In the genomic region with DNA sequence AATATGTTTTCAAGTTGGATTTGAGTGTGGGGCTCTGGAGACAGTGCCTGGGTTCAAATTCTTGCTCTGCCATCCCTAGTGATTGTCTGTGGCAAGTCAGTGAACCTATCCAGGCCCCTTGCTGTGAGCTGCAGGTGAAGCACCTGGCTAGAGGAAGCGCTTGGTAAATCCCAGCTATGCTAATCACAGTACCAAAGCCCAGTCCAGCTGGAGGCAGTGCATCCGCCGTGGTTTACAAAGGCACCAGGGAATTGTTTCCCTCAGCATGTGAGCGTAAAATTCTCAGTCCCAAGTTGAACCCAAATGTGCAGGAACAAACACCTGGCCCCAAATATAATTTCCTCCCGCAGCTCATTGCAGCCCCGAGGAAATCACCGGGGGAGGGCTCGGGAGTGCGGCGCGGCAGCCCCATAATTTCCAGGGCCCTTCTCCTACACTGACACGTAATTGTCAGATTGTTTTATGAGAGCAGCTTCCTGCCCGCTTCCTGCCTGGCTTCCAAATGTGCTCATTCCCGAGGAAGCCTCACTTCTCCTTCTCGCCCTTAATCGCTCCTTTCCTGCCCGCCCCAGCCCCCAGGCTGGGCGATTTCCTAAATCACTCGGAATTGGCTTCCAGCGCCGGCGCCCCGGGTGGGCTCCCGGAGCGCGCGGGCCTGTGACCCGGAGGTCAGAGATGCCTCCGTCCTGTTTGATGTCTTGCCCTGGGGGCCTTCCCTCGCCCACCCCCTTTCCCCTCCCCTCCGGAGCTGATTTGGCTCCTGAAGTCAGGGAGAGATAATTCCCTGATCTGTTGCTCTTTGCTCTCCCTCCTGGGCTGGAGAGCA, we compare ENCODE assay signal across 9 cellular contexts.
DNase-seq lines count a peak whose midpoint lies in the region; ATAC-seq and TF ChIP-seq lines count a peak whose summit lies in the region.
"Had no signal": no experiment of that assay in that cellular context is flagged by ENCODE, and none has a peak within 500 bp of the region (broad histone marks: within the 10 kb centered on the region; RNA-seq: fewer than 3 reads in every experiment).

No MANE protein-coding gene starts in this region.

- no peaks in the 10 kb centered on the region for H3K79me2 ChIP-seq in mammary epithelial cell (ENCODE audit: insufficient read depth, low read length)

- no peak overlapping the region for H3K27ac ChIP-seq in mammary epithelial cell (ENCODE audit: insufficient read depth, low read depth, low read length)

- DNase-seq in stimulated activated naive CD8-positive, alpha-beta T cell treated with anti-CD3 and anti-CD28 coated beads, Interleukin-15, amount 100 ng/mL, for 72 hours: no peak
- DNase-seq in stimulated activated naive CD8-positive, alpha-beta T cell treated with anti-CD3 and anti-CD28 coated beads, Interleukin-15, Interleukin-2, amounts not matched to agents 100 U/mL and 50 U/mL, for 24 hours: no peak
- DNase-seq in mammary epithelial cell: no peak
- DNase-seq in kidney tubule cell (ENCODE audit: low spot score): peak; percentile 26
- DNase-seq in lower leg skin (ENCODE audit: low spot score in 2 of 2): no peak
- no peak for DNase-seq in T-helper 1 cell
- DNase-seq in Calu3: no peak
- no peak for DNase-seq in medulla oblongata (ENCODE audit: extremely low spot score)
- DNase-seq: CD4-positive, CD25-positive, alpha-beta regulatory T cell had no signal

- in situ Hi-C loops in mammary epithelial cell (cut with MboI; ENCODE audit: low sequenced_read_pairs in 2 of 2): loop anchor here in 1 of 2 donors (10.0 kb wide), 1 partner anchor 377 kb away; no protein-coding TSS in a partner anchor

- ATAC-seq in stimulated activated naive CD8-positive, alpha-beta T cell treated with anti-CD3 and anti-CD28 coated beads, Interleukin-15, amount 100 ng/mL, for 72 hours: no peak
- no peak for ATAC-seq in stimulated activated naive CD8-positive, alpha-beta T cell treated with anti-CD3 and anti-CD28 coated beads, Interleukin-15, Interleukin-2, amounts not matched to agents 100 U/mL and 50 U/mL, for 24 hours

- no peaks in the 10 kb centered on the region for H3K9me3 Mint-ChIP-seq in stimulated activated naive CD8-positive, alpha-beta T cell treated with anti-CD3 and anti-CD28 coated beads, Interleukin-15, amount 100 ng/mL, for 72 hours
- H3K9me3 Mint-ChIP-seq in Calu3 (ENCODE audit: low read depth, unreplicated experiment): no peaks in the 10 kb centered on the region
- H3K9me3 Mint-ChIP-seq: CD4-positive, CD25-positive, alpha-beta regulatory T cell had no signal

- peak overlapping the region in 1 of 3 experiments; percentile 25 for H3K4me3 ChIP-seq in mammary epithelial cell (replicated peaks in 1 of 3; ENCODE audit: insufficient read depth in 1 of 3, low read depth in 2 of 3, low read length in 3 of 3)
- H3K4me3 ChIP-seq in lower leg skin (ENCODE audit: low read depth, poor library complexity, severe bottlenecking): no peak overlapping the region

- no peak overlapping the region for H3K9ac ChIP-seq in mammary epithelial cell (ENCODE audit: insufficient read depth, low read length)

- no peaks in the 10 kb centered on the region for H3K36me3 ChIP-seq in mammary epithelial cell (ENCODE audit: insufficient read depth, low read length)

- no peaks in the 10 kb centered on the region for H3K27me3 ChIP-seq in mammary epithelial cell (ENCODE audit: insufficient read depth, low read length)

- no peak for TF ChIP-seq CTCF in mammary epithelial cell (conservative IDR thresholded peaks at IDR 0.05 in 1 of 2, IDR thresholded peaks at IDR 0.05 in 1 of 2; ENCODE audit: extremely low read depth in 1 of 2, insufficient read depth in 1 of 2, low read depth in 1 of 2, low read length in 2 of 2)
- no peak for TF ChIP-seq CTCF in lower leg skin (IDR thresholded peaks at IDR 0.05)
- no peak for TF ChIP-seq CTCF in Calu3 (IDR thresholded peaks at IDR 0.05; ENCODE audit: unreplicated experiment)

- CTCF ChIA-PET in mammary epithelial cell (lab: Charles Lee; ENCODE audit: low non-redundant PET): no interaction called here
- CTCF ChIA-PET in Calu3 (lab: Charles Lee): interaction anchor here (0.9 kb wide), 1 partner anchor 335 kb away, joined by 3 read pairs; no protein-coding TSS in a partner anchor

- H3K4me2 ChIP-seq in mammary epithelial cell (ENCODE audit: insufficient read depth, low read depth, low read length): peak overlapping the region; percentile 69

- H2AFZ ChIP-seq in mammary epithelial cell (ENCODE audit: low read depth, low read length): peak overlapping the region; percentile 76

- H3K4me1 Mint-ChIP-seq in stimulated activated naive CD8-positive, alpha-beta T cell treated with anti-CD3 and anti-CD28 coated beads, Interleukin-15, amount 100 ng/mL, for 72 hours: peaks cover 10% of the 10 kb centered on the region
- H3K4me1 Mint-ChIP-seq in Calu3 (ENCODE audit: low read depth, unreplicated experiment): peaks cover 11% of the 10 kb centered on the region

- no TSS peak for BruUV-seq in mammary epithelial cell (replicated peaks; lab: Mats Ljungman, UMichigan)
- no TSS peak for BruUV-seq in Calu3 (replicated peaks; lab: Mats Ljungman, UMichigan)

- peak overlapping the region; percentile 3 to 4 for H3K4me3 Mint-ChIP-seq in stimulated activated naive CD8-positive, alpha-beta T cell treated with anti-CD3 and anti-CD28 coated beads, Interleukin-15, amount 100 ng/mL, for 72 hours
- no peak overlapping the region for H3K4me3 Mint-ChIP-seq in Calu3 (ENCODE audit: low read depth, unreplicated experiment)

- peaks cover 5% of the 10 kb centered on the region for H3K36me3 Mint-ChIP-seq in Calu3 (ENCODE audit: insufficient read depth, unreplicated experiment)
- H3K36me3 Mint-ChIP-seq: CD4-positive, CD25-positive, alpha-beta regulatory T cell had no signal

- no peak overlapping the region for H3K27ac Mint-ChIP-seq in stimulated activated naive CD8-positive, alpha-beta T cell treated with anti-CD3 and anti-CD28 coated beads, Interleukin-15, amount 100 ng/mL, for 72 hours
- no peak overlapping the region for H3K27ac Mint-ChIP-seq in Calu3 (ENCODE audit: unreplicated experiment)
- H3K27ac Mint-ChIP-seq: CD4-positive, CD25-positive, alpha-beta regulatory T cell had no signal

- H3K4me1 ChIP-seq in mammary epithelial cell (ENCODE audit: insufficient read depth, low read length): peaks cover 16% of the 10 kb centered on the region

- dilution Hi-C loops in mammary epithelial cell (cut with HindIII; ENCODE audit: low sequenced_read_pairs): no loop called here

- H3K9me3 ChIP-seq in mammary epithelial cell (replicated peaks; ENCODE audit: insufficient read depth, low read length): no peaks in the 10 kb centered on the region

- no peak for TF ChIP-seq POLR2A in lower leg skin (IDR thresholded peaks at IDR 0.05)

- 12% methylated on average over 6 of the region's 31 CpGs for WGBS in mammary epithelial cell (ENCODE audit: low coverage, missing lambda C conversion rate)
- 4 to 8% methylated on average over 31 of the region's 31 CpGs for WGBS in lower leg skin, 2 donors

- H3K27me3 Mint-ChIP-seq in stimulated activated naive CD8-positive, alpha-beta T cell treated with anti-CD3 and anti-CD28 coated beads, Interleukin-15, amount 100 ng/mL, for 72 hours: peaks cover 46% of the 10 kb centered on the region
- no peaks in the 10 kb centered on the region for H3K27me3 Mint-ChIP-seq in Calu3 (ENCODE audit: unreplicated experiment)

- H4K20me1 ChIP-seq in mammary epithelial cell (ENCODE audit: insufficient read depth, low read length): no peaks in the 10 kb centered on the region

- intact Hi-C loops in mammary epithelial cell (cut with micrococcal nuclease): no loop called here
- intact Hi-C loops in lower leg skin (cut with DNase I; ENCODE audit: low total_unique reads): no loop called here
- intact Hi-C loops in Calu3 (cut with micrococcal nuclease; ENCODE audit: unreplicated experiment): no loop called here
